In genomic region chr7:99089914-99090629, GRCh38 we compare ENCODE assay signal across 29 cellular contexts. TPM values are rescaled to one million over a fixed set of nuclear protein-coding genes. Genes with fewer than 3 reads are reported as not detected.
A peak's percentile ranks its signal among the peaks of the same experiment; 100 is the strongest.
DNase-seq lines count a peak whose midpoint lies in the region; ATAC-seq and TF ChIP-seq lines count a peak whose summit lies in the region.
"Had no signal": no experiment of that assay in that cellular context is flagged by ENCODE, and none has a peak within 500 bp of the region (broad histone marks: within the 10 kb centered on the region; RNA-seq: fewer than 3 reads in every experiment).

No MANE protein-coding gene starts in this region.

- H3K9me3 ChIP-seq in mucosa of descending colon, result no peaks in the 10 kb centered on the region
- no peaks in the 10 kb centered on the region for H3K9me3 ChIP-seq in adrenal gland (replicated peaks in 1 of 3)
- H3K9me3 ChIP-seq: Peyer's patch had no signal

- H3K36me3 Mint-ChIP-seq in activated T-helper 17 cell treated with anti-CD3 and anti-CD28 coated beads, Interleukin-2, amount 50 U/mL, for 72 hours (ENCODE audit: low read depth), result peaks cover 8% of the 10 kb centered on the region

- H3K27ac ChIP-seq in adrenal gland, result no peak overlapping the region
- H3K27ac ChIP-seq: 22Rv1, HL-60, Peyer's patch had no signal

- no peak for ATAC-seq in activated T-helper 17 cell treated with anti-CD3 and anti-CD28 coated beads, Interleukin-2, amount 50 U/mL, for 72 hours (replicated peaks)
- ATAC-seq in mucosa of descending colon (peak; percentile 18), HG03045 (IDR thresholded peaks at IDR 0.05; ENCODE audit: unreplicated experiment) (no peak), GM19397 (IDR thresholded peaks at IDR 0.05; ENCODE audit: unreplicated experiment) (no peak)
- ATAC-seq: effector memory CD8-positive, alpha-beta T cell; left cardiac atrium had no signal

- peaks cover 20% of the 10 kb centered on the region for H3K4me1 Mint-ChIP-seq in activated T-helper 17 cell treated with anti-CD3 and anti-CD28 coated beads, Interleukin-2, amount 50 U/mL, for 72 hours
- H3K4me1 Mint-ChIP-seq: CD14-positive monocyte had no signal

- WGBS in adrenal gland, 4 donors, result 80 to 85% (median 83%) methylated on average over 7 of the region's 7 CpGs

- H3K4me3 ChIP-seq in mucosa of descending colon (no peak overlapping the region), adrenal gland (no peak overlapping the region)
- H3K4me3 ChIP-seq: coronary artery, hepatocyte, Peyer's patch had no signal

- no peak overlapping the region for H3K4me3 Mint-ChIP-seq in activated T-helper 17 cell treated with anti-CD3 and anti-CD28 coated beads, Interleukin-2, amount 50 U/mL, for 72 hours
- H3K4me3 Mint-ChIP-seq: activated CD4-positive, alpha-beta memory T cell treated with anti-CD3 and anti-CD28 coated beads for 36 hours; activated T-helper 1 cell treated with anti-CD3 and anti-CD28 coated beads, Interleukin-12 subunit alpha, Interleukin-12 subunit beta, Interleukin-2, Interleukin-4 antibody, amounts not matched to agents 30 ng/mL and 10 ng/mL and 1 ng/mL, durations not matched to agents 14 hours and 24 hours and 36 hours; CD14-positive monocyte; effector memory CD8-positive, alpha-beta T cell had no signal

- H3K4me1 ChIP-seq in mucosa of descending colon (ENCODE audit: low read depth), result no peaks in the 10 kb centered on the region
- H3K4me1 ChIP-seq in adrenal gland (replicated peaks in 1 of 2), result peaks cover 0 to 26% of the 10 kb centered on the region in 2 donors
- H3K4me1 ChIP-seq: Peyer's patch had no signal

- H3K36me3 ChIP-seq in mucosa of descending colon (ENCODE audit: low read depth) (no peaks in the 10 kb centered on the region), adrenal gland (replicated peaks in 1 of 2) (no peaks in the 10 kb centered on the region)
- H3K36me3 ChIP-seq: Peyer's patch had no signal

- H3K27ac Mint-ChIP-seq in activated T-helper 17 cell treated with anti-CD3 and anti-CD28 coated beads, Interleukin-2, amount 50 U/mL, for 72 hours, result peak overlapping the region; percentile 11
- H3K27ac Mint-ChIP-seq: activated CD4-positive, alpha-beta memory T cell treated with anti-CD3 and anti-CD28 coated beads for 36 hours; activated T-helper 1 cell treated with anti-CD3 and anti-CD28 coated beads, Interleukin-12 subunit alpha, Interleukin-12 subunit beta, Interleukin-2, Interleukin-4 antibody, amounts not matched to agents 30 ng/mL and 10 ng/mL and 1 ng/mL, durations not matched to agents 14 hours and 24 hours and 36 hours; effector memory CD8-positive, alpha-beta T cell had no signal

- H3K9me3 Mint-ChIP-seq in activated T-helper 17 cell treated with anti-CD3 and anti-CD28 coated beads, Interleukin-2, amount 50 U/mL, for 72 hours, result no peaks in the 10 kb centered on the region
- H3K9me3 Mint-ChIP-seq: effector memory CD8-positive, alpha-beta T cell had no signal

- DNase-seq in DMS153 (lab: John Stamatoyannopoulos, UW), result peak; percentile 51
- no peak for DNase-seq in DMS153 treated with DMSO at 0.1 percent for 48 hours (lab: John Stamatoyannopoulos, UW; ENCODE audit: unreplicated experiment)
- DNase-seq in mucosa of descending colon, result no peak
- peak; percentile 18 for DNase-seq in superior temporal gyrus (ENCODE audit: extremely low spot score)
- no peak for DNase-seq in adrenal gland
- DNase-seq: activated CD4-positive, alpha-beta memory T cell treated with anti-CD3 and anti-CD28 coated beads for 36 hours; activated CD4-positive, CD25-positive, alpha-beta regulatory T cell; activated CD8-positive, alpha-beta memory T cell treated with anti-CD3 and anti-CD28 coated beads, Interleukin-2, amount 50 U/mL, for 4 hours; activated naive CD4-positive, alpha-beta T cell treated with anti-CD3 and anti-CD28 coated beads, Interleukin-2, amount 50 U/mL, for 16 hours; effector memory CD8-positive, alpha-beta T cell; foreskin melanocyte; left cardiac atrium; NCI-H524; nucleus accumbens; Peyer's patch; SIG-M5; small intestine; stimulated activated CD4-positive, alpha-beta T cell treated with anti-CD3 and anti-CD28 coated beads, Interleukin-1b, Interleukin-23, amount 100 ng/mL, for 48 hours; stimulated activated CD8-positive, alpha-beta memory T cell treated with anti-CD3 and anti-CD28 coated beads, Interleukin-4, amount 100 ng/mL, for 48 hours; SW 1271 had no signal

- intact Hi-C loops in mucosa of descending colon (cut with DNase I, micrococcal nuclease), result no loop called here
- intact Hi-C loops in adrenal gland (cut with DNase I), result no loop called here

- H3K27me3 Mint-ChIP-seq in activated T-helper 17 cell treated with anti-CD3 and anti-CD28 coated beads, Interleukin-2, amount 50 U/mL, for 72 hours, result no peaks in the 10 kb centered on the region
- H3K27me3 Mint-ChIP-seq: activated CD4-positive, alpha-beta memory T cell treated with anti-CD3 and anti-CD28 coated beads for 36 hours; effector memory CD8-positive, alpha-beta T cell had no signal

- TF ChIP-seq CTCF in mucosa of descending colon (IDR thresholded peaks at IDR 0.05) (no peak), adrenal gland (IDR thresholded peaks at IDR 0.05) (no peak)

- TF ChIP-seq POLR2A in adrenal gland (IDR thresholded peaks at IDR 0.05), result no peak

- no peaks in the 10 kb centered on the region for H3K27me3 ChIP-seq in adrenal gland
- H3K27me3 ChIP-seq: hepatocyte, Peyer's patch had no signal

RNA-seq across cellular contexts. Expression of gene SMURF1, which starts 53.8 kb away (rescaled TPM):
- 10 to 100 TPM; 23.0 to 26.0 TPM for total RNA-seq in activated T-helper 17 cell treated with anti-CD3 and anti-CD28 coated beads, Interleukin-2, amount 50 U/mL, for 72 hours
- total RNA-seq in mucosa of descending colon (10 to 100 TPM; 28.4 to 36.0 (median 31.2) TPM), adrenal gland (10 to 100 TPM; 16.7 to 40.3 (median 23.0) TPM)
- 10 to 100 TPM in 2 of 3 donors, 1 to 10 TPM in 1; 8.9 to 16.7 (median 14.8) TPM for polyA plus RNA-seq in adrenal gland

Comparison
In these comparisons a context has a peak if more than half of its experiments do, and no peak if none do; other contexts are left out.
1. DNase-seq: peak in DMS153 (single experiment) and superior temporal gyrus (single experiment); none in DMS153 treated with DMSO at 0.1 percent for 48 hours (single experiment), mucosa of descending colon (0 of 3) and adrenal gland (0 of 7).